ENCODE assay signal across 8 cellular contexts in the genomic region with DNA sequence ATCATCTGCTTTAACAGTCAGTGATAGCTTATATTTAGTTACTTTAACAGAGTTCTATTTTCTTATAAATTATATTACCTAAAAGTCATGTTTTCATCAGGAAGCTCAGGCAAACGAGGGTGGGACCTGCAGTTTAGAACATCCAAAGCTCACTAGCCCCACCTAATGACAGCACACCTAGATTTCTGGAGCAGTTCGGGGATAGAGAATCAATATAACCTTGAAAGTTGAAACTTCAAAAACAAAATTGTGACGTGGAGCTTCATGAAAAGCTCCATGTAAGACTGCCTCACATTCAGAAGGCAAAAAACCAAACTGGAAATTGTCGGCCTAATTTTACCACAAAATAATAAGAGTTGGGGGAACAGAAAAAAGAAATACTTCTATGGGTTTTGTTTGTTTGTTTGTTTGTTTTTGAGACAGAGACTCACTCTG.
A peak's percentile ranks its signal among the peaks of the same experiment; 100 is the strongest.
DNase-seq lines count a peak whose midpoint lies in the region; ATAC-seq and TF ChIP-seq lines count a peak whose summit lies in the region.

No MANE protein-coding gene starts in this region.

- ATAC-seq in GM18505 (IDR thresholded peaks at IDR 0.05; ENCODE audit: unreplicated experiment) = peak; percentile 65
- peak; percentile 67 for ATAC-seq in HG03135 (IDR thresholded peaks at IDR 0.05; ENCODE audit: unreplicated experiment)
- ATAC-seq in left colon = peak; percentile 36
- no peak for ATAC-seq in thoracic aorta (ENCODE audit: insufficient number of reproducible peaks, low FRiP score, low read depth)

- intact Hi-C loops in left colon (cut with DNase I, micrococcal nuclease) = no loop called here

- no peaks in the 10 kb centered on the region for H3K9me3 ChIP-seq in thoracic aorta

- H3K4me3 ChIP-seq in AG04449 (ENCODE audit: low read depth, low read length) (no peak overlapping the region), thoracic aorta (no peak overlapping the region)

- no peaks in the 10 kb centered on the region for H3K27me3 ChIP-seq in thoracic aorta (replicated peaks; ENCODE audit: insufficient read depth)

- no peak for TF ChIP-seq POLR2A in GM18505 (IDR thresholded peaks at IDR 0.05; ENCODE audit: borderline replicate concordance, extremely low read depth, insufficient read depth, insufficient read length)

- CTCF ChIA-PET in AG04449 (lab: Yijun Ruan, JAX) = interaction anchor here (0.7 to 4.7 kb wide), 58 partner anchors 9 to 419 kb away, joined by 3 to 48 read pairs (median 5); partner anchors contain the start of genes DNAH7 and HECW2

- peak; percentile 14 for DNase-seq in AG04449 (ENCODE audit: low read depth, low spot score)
- DNase-seq in NOMO-1 treated with DMSO at 0.1 percent for 48 hours (lab: John Stamatoyannopoulos, UW; ENCODE audit: unreplicated experiment) = peak; percentile 28
- peak; percentile 56 for DNase-seq in astrocyte of the hippocampus (ENCODE audit: low read depth, low spot score)
- peak in 1 of 2 donors; percentile 28 for DNase-seq in left colon
- no peak for DNase-seq in thoracic aorta (ENCODE audit: low spot score)
- no peak for DNase-seq in NCI-H128 (lab: John Stamatoyannopoulos, UW; ENCODE audit: unreplicated experiment)

- H3K36me3 ChIP-seq in thoracic aorta = no peaks in the 10 kb centered on the region

- H3K4me1 ChIP-seq in thoracic aorta (ENCODE audit: control insufficient read depth in 1 of 2, low read depth in 2 of 2) = no peaks in the 10 kb centered on the region

- POLR2A ChIA-PET in AG04449 (lab: Yijun Ruan, JAX) = no interaction called here

- H3K27ac ChIP-seq in thoracic aorta = no peak overlapping the region

- TF ChIP-seq CTCF in AG04449 (IDR thresholded peaks at IDR 0.05; ENCODE audit: insufficient read depth, low read length, missing control alignments) (peak; percentile 52), thoracic aorta (IDR thresholded peaks at IDR 0.05) (peak; percentile 42)

Comparison
In these comparisons a context has a peak if more than half of its experiments do, and no peak if none do; other contexts are left out.
1. DNase-seq: peak in AG04449 (single experiment), NOMO-1 treated with DMSO at 0.1 percent for 48 hours (single experiment) and astrocyte of the hippocampus (single experiment); none in thoracic aorta (single experiment) and NCI-H128 (single experiment).